Comparison of ENCODE assay signal across 22 cellular contexts in the genomic region with DNA sequence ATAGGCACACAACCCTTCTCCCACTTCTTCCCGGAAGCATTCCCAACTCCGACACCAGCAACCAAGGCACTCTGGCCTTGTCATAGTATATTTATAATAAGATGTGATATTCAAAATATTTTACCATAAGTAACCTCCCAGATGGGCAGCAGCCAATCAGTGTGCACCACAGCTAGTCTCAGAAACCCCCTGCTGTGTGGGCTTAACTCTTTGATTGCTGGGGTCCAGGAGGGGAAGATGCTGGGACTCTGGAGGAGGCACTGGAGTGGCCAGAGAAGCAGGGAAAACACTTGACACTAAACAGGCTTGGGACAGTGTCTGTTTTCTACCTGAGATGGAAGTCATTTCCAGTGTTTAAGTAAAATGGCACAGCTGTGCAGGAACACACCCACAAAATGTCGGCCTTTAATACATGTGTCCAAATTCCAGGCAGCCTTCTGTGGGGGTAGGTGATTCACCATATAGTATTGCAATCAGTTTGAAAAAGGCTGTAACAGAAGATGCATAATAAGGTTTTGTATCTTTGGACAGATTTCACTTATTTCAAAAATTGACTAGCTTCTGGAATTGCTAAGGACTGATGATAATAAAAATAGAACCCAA.
A peak's percentile ranks its signal among the peaks of the same experiment; 100 is the strongest.
DNase-seq lines count a peak whose midpoint lies in the region; ATAC-seq and TF ChIP-seq lines count a peak whose summit lies in the region.
"Had no signal": no experiment of that assay in that cellular context is flagged by ENCODE, and none has a peak within 500 bp of the region (broad histone marks: within the 10 kb centered on the region; RNA-seq: fewer than 3 reads in every experiment).

No MANE protein-coding gene starts in this region.

- peak overlapping the region; percentile 69 for H3K23ac ChIP-seq in IMR-90 (ENCODE audit: low read depth, low read length)

- no peak for TF ChIP-seq POLR2A in IMR-90 (IDR thresholded peaks at IDR 0.05; ENCODE audit: low read depth, low read length)

- peak overlapping the region; percentile 47 for H3K18ac ChIP-seq in IMR-90 (ENCODE audit: low read depth, low read length)

- H4K5ac ChIP-seq in IMR-90 (ENCODE audit: low read depth, low read length): peak overlapping the region; percentile 75

- peak overlapping the region; percentile 86 for H3K27ac ChIP-seq in IMR-90 (ENCODE audit: insufficient read depth, low read length)
- H3K27ac ChIP-seq: body of pancreas had no signal

- ATAC-seq in IMR-90 (ENCODE audit: low read depth) (peak; percentile 63), GM19467 (IDR thresholded peaks at IDR 0.05; ENCODE audit: unreplicated experiment) (no peak), GM18519 (IDR thresholded peaks at IDR 0.05; ENCODE audit: low FRiP score, unreplicated experiment) (no peak)
- ATAC-seq: activated CD8-positive, alpha-beta memory T cell treated with anti-CD3 and anti-CD28 coated beads, Interleukin-2, amount 10 ng/mL, durations not matched to agents 7 days and 5 days; body of pancreas had no signal

- peaks cover 22% of the 10 kb centered on the region for H4K20me1 ChIP-seq in IMR-90 (ENCODE audit: insufficient read depth, low read length)

- peak overlapping the region; percentile 86 for H3K4ac ChIP-seq in IMR-90 (ENCODE audit: low read depth, low read length)

- H4K8ac ChIP-seq in IMR-90 (ENCODE audit: low read depth in 2 of 2, low read length in 2 of 2): peak overlapping the region; percentile 48 to 85

- CTCF ChIA-PET in IMR-90 (lab: Yijun Ruan, JAX): interaction anchor here (0.9 kb wide), 1 partner anchor 11 kb away, joined by 3 read pairs; no protein-coding TSS in a partner anchor

- POLR2A ChIA-PET in IMR-90 (lab: Charles Lee; ENCODE audit: unreplicated experiment): no interaction called here

- peak overlapping the region; percentile 48 for H3K4me2 ChIP-seq in IMR-90 (ENCODE audit: low read depth, low read length)
- H3K4me2 ChIP-seq: A549 had no signal

- no TSS peak for BruUV-seq in IMR-90 (replicated peaks; lab: Mats Ljungman, UMichigan)

- H3K36me3 ChIP-seq in IMR-90 (ENCODE audit: control insufficient read depth, insufficient read depth, low read length): no peaks in the 10 kb centered on the region; the same call in 1 of the 2 replicates
- H3K36me3 ChIP-seq: tibial artery had no signal

- TF ChIP-seq CTCF in IMR-90 (conservative IDR thresholded peaks at IDR 0.05; ENCODE audit: low read depth, low read length) (no peak), choroid plexus epithelial cell (conservative IDR thresholded peaks at IDR 0.05; ENCODE audit: low read depth, low read length) (no peak)

- no peaks in the 10 kb centered on the region for H3K9me3 ChIP-seq in IMR-90 (ENCODE audit: control insufficient read depth, insufficient read depth, low read length)
- H3K9me3 ChIP-seq: A549, body of pancreas, tibial artery had no signal

- H2AK9ac ChIP-seq in IMR-90 (replicated peaks; ENCODE audit: low read depth, low read length, poor library complexity): peak overlapping the region; percentile 88

- H2BK15ac ChIP-seq in IMR-90 (ENCODE audit: low read depth, low read length): peak overlapping the region; percentile 53; the same call in 1 of the 3 replicates

- H4K91ac ChIP-seq in IMR-90 (ENCODE audit: insufficient read depth, low read depth, low read length): peak overlapping the region; percentile 84

- H2BK5ac ChIP-seq in IMR-90 (ENCODE audit: low read depth, low read length, poor library complexity, severe bottlenecking): peak overlapping the region; percentile 80

- WGBS in IMR-90 (ENCODE audit: extremely low coverage in 2 of 2, insufficient read length in 1 of 2), 2 experiments: no CpG with 5 or more reads among the region's 3 CpGs

- H2AFZ ChIP-seq in IMR-90 (replicated peaks; ENCODE audit: low read length, poor library complexity): peak overlapping the region; percentile 76

- TF ChIP-seq RAD21 in IMR-90 (IDR thresholded peaks at IDR 0.05; ENCODE audit: low read length): no peak

- H3K14ac ChIP-seq in IMR-90 (replicated peaks; ENCODE audit: low read depth, low read length): peak overlapping the region; percentile 77

- H3K79me1 ChIP-seq in IMR-90 (ENCODE audit: low read depth in 1 of 2, low read length in 2 of 2): peaks cover 46 to 82% of the 10 kb centered on the region in 2 experiments

- H3K9me1 ChIP-seq in IMR-90 (ENCODE audit: insufficient read depth, low read length): peaks cover 26% of the 10 kb centered on the region

- no peak overlapping the region for H3K9ac ChIP-seq in IMR-90 (ENCODE audit: low read depth, low read length)

- intact Hi-C loops in IMR-90 (cut with micrococcal nuclease): no loop called here

- dilution Hi-C loops in IMR-90 (cut with HindIII; ENCODE audit: low sequenced_read_pairs, unreplicated experiment): no loop called here

- DNase-seq in A172 (ENCODE audit: low spot score): peak; percentile 28
- peak; percentile 78 for DNase-seq in IMR-90
- peak; percentile 61 for DNase-seq in choroid plexus epithelial cell (ENCODE audit: low read depth)
- DNase-seq in iris pigment epithelial cell (ENCODE audit: low read depth): peak; percentile 71
- no peak for DNase-seq in GF-D8 (lab: John Stamatoyannopoulos, UW)
- no peak for DNase-seq in cerebellar nuclear complex (lab: John Stamatoyannopoulos, UW)
- DNase-seq: activated CD4-positive, alpha-beta T cell treated with anti-CD3 and anti-CD28 coated beads, Interleukin-2, amount 10 ng/mL, durations not matched to agents 24 days and 14 days; activated CD8-positive, alpha-beta memory T cell treated with anti-CD3 and anti-CD28 coated beads, Interleukin-2, amount 10 ng/mL, durations not matched to agents 7 days and 5 days; body of pancreas; cortex of kidney; DMS79; H9; kidney; NCI-H1436; NCI-H510A; NK-92 treated with Interleukin-12 subunit alpha and Interleukin-12 subunit beta, amount 100 ng/mL, for 24 hours; retina; tibial artery had no signal

- H3K56ac ChIP-seq in IMR-90 (ENCODE audit: extremely low read depth, insufficient read depth, low read length): 0 out of 2 replicates have a peak overlapping the region, but pooled peaks have one; percentile 25

- no peak overlapping the region for H3K4me3 ChIP-seq in IMR-90 (ENCODE audit: insufficient read depth, low read depth, low read length)
- H3K4me3 ChIP-seq in choroid plexus epithelial cell (ENCODE audit: low read depth, low read length): no peak overlapping the region
- H3K4me3 ChIP-seq: A549, body of pancreas, lung, tibial artery had no signal

- in situ Hi-C loops in IMR-90 (cut with MboI; ENCODE audit: low sequenced_read_pairs): no loop called here

- H3K4me1 ChIP-seq in IMR-90 (ENCODE audit: control insufficient read depth, insufficient read depth, low read length): peaks cover 35% of the 10 kb centered on the region

- H2BK20ac ChIP-seq in IMR-90 (ENCODE audit: low read depth, low read length): peak overlapping the region; percentile 70; the same call in 1 of the 2 replicates

- H2AK5ac ChIP-seq in IMR-90 (ENCODE audit: low read depth, low read length): peak overlapping the region; percentile 72

- no peaks in the 10 kb centered on the region for H3K27me3 ChIP-seq in IMR-90 (ENCODE audit: control insufficient read depth, insufficient read depth, low read length)
- H3K27me3 ChIP-seq: body of pancreas, tibial artery had no signal

- H2BK120ac ChIP-seq in IMR-90 (ENCODE audit: low read depth, low read length): peak overlapping the region; percentile 49

TF ChIP-seq in IMR-90, 13 proteins besides CTCF, POLR2A, EP300 and RAD21:
- TF ChIP-seq NFE2L2 (IDR thresholded peaks at IDR 0.05; ENCODE audit: low read depth, low read length) (no peak), FOS (IDR thresholded peaks at IDR 0.05; ENCODE audit: low read depth, low read length) (0 out of 2 replicates have a peak, but pooled peaks have one; percentile 30), CEBPB (IDR thresholded peaks at IDR 0.05; ENCODE audit: low read depth, low read length) (peak; percentile 62), MAZ (IDR thresholded peaks at IDR 0.05; ENCODE audit: borderline replicate concordance, low read depth, low read length) (no peak)

Comparison
In these comparisons a context has a peak if more than half of its experiments do, and no peak if none do; other contexts are left out.
1. DNase-seq: peak in A172 (single experiment), IMR-90 (single experiment), choroid plexus epithelial cell (single experiment) and iris pigment epithelial cell (single experiment); none in GF-D8 (single experiment) and cerebellar nuclear complex (0 of 2).